ENCODE assay signal across 8 cellular contexts in the genomic region with DNA sequence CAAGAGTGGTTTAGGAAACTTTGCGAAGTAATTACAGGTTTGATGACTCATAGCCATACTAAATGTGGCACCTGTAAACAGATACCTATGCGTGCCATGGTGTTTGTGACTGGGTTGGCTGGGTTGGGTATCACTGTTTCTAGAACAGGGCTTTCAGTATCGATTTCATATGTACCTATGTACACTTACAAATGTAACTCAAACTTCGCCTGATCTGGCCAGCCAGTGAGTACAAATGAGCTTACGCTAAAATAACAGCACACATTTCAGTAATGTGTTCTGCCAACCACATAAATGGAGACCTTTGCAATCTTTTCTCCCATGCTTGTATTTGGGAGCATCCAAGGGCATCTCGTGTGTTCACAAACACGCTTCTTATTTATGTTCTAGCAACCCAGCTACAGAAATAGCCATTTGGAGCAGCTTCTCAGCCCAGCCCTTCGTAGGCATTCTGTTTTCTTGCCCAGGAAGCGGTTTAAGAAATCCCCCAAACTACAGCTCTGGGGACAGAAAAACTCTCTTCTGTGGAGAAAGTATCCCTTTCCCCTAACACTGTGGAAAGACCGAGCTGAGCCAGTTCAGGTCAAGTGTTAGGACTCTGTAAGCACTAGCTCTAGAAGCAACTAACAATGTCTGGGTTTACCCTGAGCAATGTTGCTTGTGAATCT. TPM values are rescaled to one million over a fixed set of nuclear protein-coding genes. Genes with fewer than 3 reads are reported as not detected.
DNase-seq lines count a peak whose midpoint lies in the region; ATAC-seq and TF ChIP-seq lines count a peak whose summit lies in the region.

No MANE protein-coding gene starts in this region.

- H3K4me1 ChIP-seq in mucosa of descending colon (ENCODE audit: low read depth): peaks cover 8% of the 10 kb centered on the region
- no peaks in the 10 kb centered on the region for H3K4me1 ChIP-seq in BE2C

- ATAC-seq in GM19395 (IDR thresholded peaks at IDR 0.05; ENCODE audit: unreplicated experiment) (peak; percentile 97), HG03135 (IDR thresholded peaks at IDR 0.05; ENCODE audit: unreplicated experiment) (peak; percentile 94), mucosa of descending colon (peak; percentile 79)

- H3K36me3 ChIP-seq in mucosa of descending colon (ENCODE audit: low read depth) (no peaks in the 10 kb centered on the region), BE2C (no peaks in the 10 kb centered on the region)

- intact Hi-C loops in mucosa of descending colon (cut with DNase I, micrococcal nuclease): no loop called here
- intact Hi-C loops in head of caudate nucleus (cut with DNase I): no loop called here

- TF ChIP-seq CTCF in mucosa of descending colon (IDR thresholded peaks at IDR 0.05) (no peak), BE2C (IDR thresholded peaks at IDR 0.05; ENCODE audit: low read depth, low read length) (no peak)

- H3K9me3 ChIP-seq in mucosa of descending colon: no peaks in the 10 kb centered on the region
- H3K9me3 ChIP-seq in BE2C: no peaks in the 10 kb centered on the region

- DNase-seq in activated CD4-positive, alpha-beta T cell treated with anti-CD3 and anti-CD28 coated beads for 4 hours: peak; percentile 52 to 61
- DNase-seq in mucosa of descending colon: peak in 1 of 3 donors; percentile 14
- DNase-seq in head of caudate nucleus: no peak
- no peak for DNase-seq in NCI-H524 (lab: John Stamatoyannopoulos, UW)
- no peak for DNase-seq in BE2C
- no peak for DNase-seq in GM03348 (ENCODE audit: low spot score)

- no peaks in the 10 kb centered on the region; the same call in 1 of the 2 replicates for H3K27me3 ChIP-seq in BE2C

- H3K4me3 ChIP-seq in mucosa of descending colon (no peak overlapping the region), BE2C (ENCODE audit: low read depth, low read length) (no peak overlapping the region)

RNA-seq across cellular contexts. Expression of a gene that starts 42.3 kb away (rescaled TPM):
- total RNA-seq in mucosa of descending colon: 10 to 100 TPM in 2 of 3 donors, 1 to 10 TPM in 1; 7.1 to 70.9 (median 11.5) TPM
- 2.5 TPM for polyA plus RNA-seq in BE2C (2012; ENCODE audit: insufficient read depth, insufficient read length, low read depth)

Comparison
In these comparisons a context has a peak if more than half of its experiments do, and no peak if none do; other contexts are left out.
1. DNase-seq: peak in activated CD4-positive, alpha-beta T cell treated with anti-CD3 and anti-CD28 coated beads for 4 hours (2 of 2); none in head of caudate nucleus (0 of 42), NCI-H524 (0 of 2), BE2C (single experiment) and GM03348 (single experiment).
2. Peak in every context shown above with its lines, with median percentiles within 50 percentile points of each other: ATAC-seq.